In the genomic region with DNA sequence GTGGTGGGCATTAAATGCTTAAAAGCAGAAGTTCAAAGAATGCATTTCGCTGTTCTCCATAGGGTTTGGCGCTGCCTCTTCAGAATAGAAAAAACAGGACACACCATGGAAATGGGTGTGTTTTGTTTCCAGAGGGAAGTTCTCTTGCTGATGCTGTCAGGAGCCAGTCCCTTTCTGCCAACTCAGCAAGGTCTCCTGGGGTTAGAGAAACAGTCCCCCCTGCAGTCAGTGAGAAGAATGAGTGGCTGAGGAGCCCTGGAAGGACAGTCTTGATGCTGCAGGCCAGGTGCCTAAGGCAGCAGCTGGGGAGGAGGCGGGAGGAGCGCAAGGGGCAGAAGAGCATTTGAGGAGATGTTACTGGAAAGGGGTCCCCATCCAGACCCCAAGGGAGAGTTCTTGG, we compare ENCODE assay signal across 17 cellular contexts. TPM values are rescaled to one million over a fixed set of nuclear protein-coding genes. Genes with fewer than 3 reads are reported as not detected.
A peak's percentile ranks its signal among the peaks of the same experiment; 100 is the strongest.
DNase-seq lines count a peak whose midpoint lies in the region; ATAC-seq and TF ChIP-seq lines count a peak whose summit lies in the region.
"Had no signal": no experiment of that assay in that cellular context is flagged by ENCODE, and none has a peak within 500 bp of the region (broad histone marks: within the 10 kb centered on the region; RNA-seq: fewer than 3 reads in every experiment).

No MANE protein-coding gene starts in this region.

- no peak overlapping the region for H3K4me3 Mint-ChIP-seq in H9
- H3K4me3 Mint-ChIP-seq: T-helper 1 cell treated with Interleukin-12 subunit alpha and Interleukin-12 subunit beta and Interleukin-4 antibody, amounts not matched to agents 30 μg/mL and 1 μg/mL, for 36 hours had no signal

- H3K4ac ChIP-seq in H9 (ENCODE audit: low read depth, low read length): no peak overlapping the region

- H2BK12ac ChIP-seq in H9 (ENCODE audit: insufficient read length, low read depth, low read length): no peak overlapping the region

- no peak overlapping the region for H3K23ac ChIP-seq in H9 (ENCODE audit: insufficient read length, low read depth, low read length)

- H3K56ac ChIP-seq in H9 (ENCODE audit: insufficient read length, low read depth, low read length): no peak overlapping the region

- TF ChIP-seq CTCF in BE2C (IDR thresholded peaks at IDR 0.05; ENCODE audit: low read depth, low read length) (0 out of 2 replicates have a peak, but pooled peaks have one; percentile 12), H9 (conservative IDR thresholded peaks at IDR 0.05) (no peak), left lung (IDR thresholded peaks at IDR 0.05) (no peak)

- H3K79me1 ChIP-seq in H9 (ENCODE audit: insufficient read depth, low read depth, low read length, poor library complexity, severe bottlenecking): no peaks in the 10 kb centered on the region

- no peak overlapping the region for H2BK120ac ChIP-seq in H9 (ENCODE audit: low read depth, low read length, poor library complexity, severe bottlenecking)

- no peak overlapping the region for H3T11ph ChIP-seq in H9 (ENCODE audit: low read length)

- H2BK5ac ChIP-seq in H9 (ENCODE audit: insufficient read length, low read length): no peak overlapping the region

- H3K9ac ChIP-seq in H9 (ENCODE audit: extremely low read depth, insufficient read length, low read length): no peak overlapping the region
- H3K9ac ChIP-seq: parathyroid adenoma had no signal

- no peaks in the 10 kb centered on the region for H3K79me2 ChIP-seq in H9 (ENCODE audit: insufficient read depth, low read length)
- H3K79me2 ChIP-seq: parathyroid adenoma had no signal

- H3K4me2 ChIP-seq in H9 (ENCODE audit: insufficient read depth, insufficient read length, low read length): no peak overlapping the region

- H2AFZ ChIP-seq in H9 (ENCODE audit: low read length): no peak overlapping the region
- H2AFZ ChIP-seq: parathyroid adenoma had no signal

- DNase-seq in BE2C (no peak), H9 (peak; percentile 48), RPMI8226 (peak; percentile 63), left lung (no peak), NCI-H446 (lab: John Stamatoyannopoulos, UW) (no peak), mesenteric fat pad (ENCODE audit: low spot score) (no peak), erythroblast (lab: John Stamatoyannopoulos, UW) (no peak)
- no peak for DNase-seq in activated naive CD4-positive, alpha-beta T cell (lab: John Stamatoyannopoulos, UW)
- DNase-seq: activated CD4-positive, CD25-positive, alpha-beta regulatory T cell treated with anti-CD3 and anti-CD28 coated beads, Interleukin-2, amount 50 U/mL, for 72 hours; activated CD8-positive, alpha-beta memory T cell treated with anti-CD3 and anti-CD28 coated beads, Interleukin-2, amount 50 U/mL, for 48 hours; midbrain; NCI-H1048; NCI-H226 had no signal

- no peak overlapping the region for H4K8ac ChIP-seq in H9 (replicated peaks; ENCODE audit: insufficient read length, low read depth, low read length)

- no peak overlapping the region for H4K5ac ChIP-seq in H9 (ENCODE audit: insufficient read length, low read depth, low read length)

- peaks cover 13 to 20% of the 10 kb centered on the region in 2 experiments for H3K4me1 Mint-ChIP-seq in H9

- TF ChIP-seq POLR2A in erythroblast (IDR thresholded peaks at IDR 0.05; ENCODE audit: low read length): no peak

- peaks cover 6% of the 10 kb centered on the region for H3K27me3 Mint-ChIP-seq in H9 (ENCODE audit: low read depth)

- H3K27me3 ChIP-seq in BE2C: no peaks in the 10 kb centered on the region
- H3K27me3 ChIP-seq in H9 (ENCODE audit: insufficient read depth, low read length): no peaks in the 10 kb centered on the region
- H3K27me3 ChIP-seq in left lung: no peaks in the 10 kb centered on the region
- H3K27me3 ChIP-seq: breast epithelium had no signal

- H3K9me3 ChIP-seq in BE2C: no peaks in the 10 kb centered on the region
- H3K9me3 ChIP-seq in H9 (ENCODE audit: control insufficient read depth, low read depth, low read length): no peaks in the 10 kb centered on the region
- no peaks in the 10 kb centered on the region for H3K9me3 ChIP-seq in left lung
- H3K9me3 ChIP-seq: breast epithelium had no signal

- H3K27ac ChIP-seq in H9 (ENCODE audit: insufficient read length, low read depth, low read length) (no peak overlapping the region), left lung (no peak overlapping the region)
- H3K27ac ChIP-seq: breast epithelium, parathyroid adenoma had no signal

- no peak overlapping the region for H3K27ac Mint-ChIP-seq in H9
- H3K27ac Mint-ChIP-seq: activated naive CD4-positive, alpha-beta T cell treated with anti-CD3 and anti-CD28 coated beads, Interleukin-2, amount 50 U/mL, for 72 hours; T-helper 1 cell treated with Interleukin-12 subunit alpha and Interleukin-12 subunit beta and Interleukin-4 antibody, amounts not matched to agents 30 μg/mL and 1 μg/mL, for 36 hours had no signal

- H2BK20ac ChIP-seq in H9 (ENCODE audit: low read depth, low read length, poor library complexity, severe bottlenecking): no peak overlapping the region

- no peaks in the 10 kb centered on the region for H3K23me2 ChIP-seq in H9 (ENCODE audit: insufficient read length, low read depth, low read length, poor library complexity, severe bottlenecking)

- H3K4me3 ChIP-seq in BE2C (ENCODE audit: low read depth, low read length) (no peak overlapping the region), left lung (no peak overlapping the region)
- H3K4me3 ChIP-seq: breast epithelium had no signal

- no peaks in the 10 kb centered on the region for H3K36me3 Mint-ChIP-seq in H9 (ENCODE audit: insufficient read depth in 1 of 3, low read depth in 3 of 3)
- H3K36me3 Mint-ChIP-seq: activated naive CD4-positive, alpha-beta T cell treated with anti-CD3 and anti-CD28 coated beads, Interleukin-2, amount 50 U/mL, for 72 hours had no signal

- H3K9me3 Mint-ChIP-seq in H9: peaks cover 0 to 3% of the 10 kb centered on the region in 2 experiments; a peak in 3 of 5 replicates
- H3K9me3 Mint-ChIP-seq: activated naive CD4-positive, alpha-beta T cell treated with anti-CD3 and anti-CD28 coated beads, Interleukin-2, amount 50 U/mL, for 72 hours; T-helper 1 cell treated with Interleukin-12 subunit alpha and Interleukin-12 subunit beta and Interleukin-4 antibody, amounts not matched to agents 30 μg/mL and 1 μg/mL, for 36 hours had no signal

- no peaks in the 10 kb centered on the region for H3K4me1 ChIP-seq in BE2C
- 0 out of 2 replicates have a peak, but pooled peaks cover 2% of the 10 kb centered on the region for H3K4me1 ChIP-seq in H9 (ENCODE audit: insufficient read depth, low read length)
- peaks cover 3 to 35% of the 10 kb centered on the region in 2 donors for H3K4me1 ChIP-seq in left lung
- H3K4me1 ChIP-seq: breast epithelium, parathyroid adenoma had no signal

- no CpG with 5 or more reads among the region's 4 CpGs for WGBS in H9 (ENCODE audit: extremely low coverage, insufficient read length, low lambda C conversion rate)

- no peak overlapping the region for H4K91ac ChIP-seq in H9 (ENCODE audit: insufficient read length, low read depth, low read length)

- no peak overlapping the region for H2AK5ac ChIP-seq in H9 (ENCODE audit: insufficient read length, low read length)

- H3K14ac ChIP-seq in H9 (ENCODE audit: insufficient read depth, low read length): no peak overlapping the region

- no peaks in the 10 kb centered on the region for H3K36me3 ChIP-seq in BE2C
- H3K36me3 ChIP-seq in left lung: no peaks in the 10 kb centered on the region
- H3K36me3 ChIP-seq: breast epithelium had no signal

- no peak overlapping the region for H2BK15ac ChIP-seq in H9 (ENCODE audit: low read depth, low read length)

- peak; percentile 28 for ATAC-seq in left lung
- ATAC-seq: activated naive CD4-positive, alpha-beta T cell treated with anti-CD3 and anti-CD28 coated beads, Interleukin-2, amount 50 U/mL, for 72 hours had no signal

- intact Hi-C loops in left lung (cut with DNase I): no loop called here

- H4K20me1 ChIP-seq in H9 (ENCODE audit: control insufficient read depth, insufficient read depth, insufficient read length): no peaks in the 10 kb centered on the region

- no peak overlapping the region for H3K18ac ChIP-seq in H9 (ENCODE audit: insufficient read length, low read depth, low read length)

RNA-seq across cellular contexts. Expression of gene ASAP2, which starts 37.8 kb away (rescaled TPM):
- 3.6 TPM for polyA plus RNA-seq in BE2C (2012; ENCODE audit: insufficient read depth, insufficient read length, low read depth)
- total RNA-seq in H9 (2021) (11.0 and 12.6 TPM in 2 replicates), left lung (10 to 100 TPM; 21.1 to 27.3 TPM), mesenteric fat pad (22.9 TPM)

Comparison
In these comparisons a context has a peak if more than half of its experiments do, and no peak if none do; other contexts are left out.
1. DNase-seq: peak in H9 (single experiment) and RPMI8226 (single experiment); none in BE2C (single experiment), left lung (0 of 2), activated naive CD4-positive, alpha-beta T cell (0 of 4), NCI-H446 (0 of 2), mesenteric fat pad (single experiment) and erythroblast (0 of 2).